ENCODE assay signal across 27 cellular contexts in the genomic region with DNA sequence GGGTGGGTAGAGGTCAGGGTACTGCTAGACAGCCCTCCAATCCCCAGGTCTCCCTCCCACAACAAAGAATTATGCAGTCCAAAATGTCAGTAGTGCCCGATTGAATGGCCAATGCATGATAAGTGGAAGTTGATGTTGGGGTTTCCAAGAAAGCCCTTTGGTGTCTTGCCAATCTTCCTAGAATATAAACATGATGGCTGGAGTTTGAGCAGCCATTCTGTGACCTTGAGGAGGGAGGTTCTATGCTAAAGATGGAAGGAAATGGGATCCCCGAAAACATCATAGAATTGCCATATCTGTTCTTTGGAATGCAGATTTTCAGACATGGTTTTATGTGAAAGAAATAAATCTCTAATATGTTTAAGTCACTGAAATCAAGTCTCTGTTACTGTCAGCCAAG.
"Had no signal": no experiment of that assay in that cellular context is flagged by ENCODE, and none has a peak within 500 bp of the region (broad histone marks: within the 10 kb centered on the region; RNA-seq: fewer than 3 reads in every experiment).

No MANE protein-coding gene starts in this region.

- ATAC-seq: activated T-helper 17 cell treated with anti-CD3 and anti-CD28 coated beads, Interleukin-2, amount 50 U/mL, for 72 hours; left colon; right lobe of liver had no signal

- H3K9me3 ChIP-seq: ovary, right lobe of liver, thyroid gland, upper lobe of left lung, vagina had no signal

- H3K27me3 ChIP-seq: brain microvascular endothelial cell, ovary, right lobe of liver, thyroid gland, upper lobe of left lung, vagina had no signal

- H3K27me3 Mint-ChIP-seq: activated T-helper 17 cell treated with anti-CD3 and anti-CD28 coated beads, Interleukin-2, amount 50 U/mL, for 72 hours; stimulated activated naive CD8-positive, alpha-beta T cell treated with anti-CD3 and anti-CD28 coated beads, Interleukin-15, Interleukin-2, amounts not matched to agents 100 ng/mL and 50 ng/mL, for 24 hours; T-cell had no signal

- H3K4me3 Mint-ChIP-seq: immature natural killer cell; stimulated activated naive CD8-positive, alpha-beta T cell treated with anti-CD3 and anti-CD28 coated beads, Interleukin-15, Interleukin-2, amounts not matched to agents 100 ng/mL and 50 ng/mL, for 24 hours; T-cell had no signal

- H3K9me3 Mint-ChIP-seq: activated T-helper 17 cell treated with anti-CD3 and anti-CD28 coated beads, Interleukin-2, amount 50 U/mL, for 72 hours; stimulated activated naive CD8-positive, alpha-beta T cell treated with anti-CD3 and anti-CD28 coated beads, Interleukin-15, Interleukin-2, amounts not matched to agents 100 ng/mL and 50 ng/mL, for 24 hours; T-cell had no signal

- H3K4me3 ChIP-seq: coronary artery, ovary, right lobe of liver, thyroid gland, upper lobe of left lung, vagina had no signal

- H3K27ac ChIP-seq: brain microvascular endothelial cell, coronary artery, ovary, right lobe of liver, thyroid gland, upper lobe of left lung, vagina, WERI-Rb-1 had no signal

- H3K36me3 Mint-ChIP-seq: immature natural killer cell, T-cell had no signal

- H3K27ac Mint-ChIP-seq: activated T-helper 17 cell treated with anti-CD3 and anti-CD28 coated beads, Interleukin-2, amount 50 U/mL, for 72 hours; immature natural killer cell; progenitor cell of endocrine pancreas; T-cell had no signal

- FAIRE-seq: astrocyte, endothelial cell of umbilical vein, kidney had no signal

- H3K36me3 ChIP-seq: brain microvascular endothelial cell, ovary, right lobe of liver, thyroid gland, upper lobe of left lung, vagina, WERI-Rb-1 had no signal

- DNase-seq: activated CD4-positive, alpha-beta T cell treated with anti-CD3 and anti-CD28 coated beads, Interleukin-2, amount 50 U/mL, for 1 hour; activated CD4-positive, CD25-positive, alpha-beta regulatory T cell treated with anti-CD3 and anti-CD28 coated beads, Interleukin-2, amount 50 U/mL, for 72 hours; activated gamma-delta T cell treated with Interleukin-2 at 50 U/mL for 16 hours; activated naive CD4-positive, alpha-beta T cell treated with anti-CD3 and anti-CD28 coated beads, Interleukin-2, amount 50 U/mL, for 16 hours; amniotic stem cell; brain microvascular endothelial cell; foreskin fibroblast; head of caudate nucleus; hippocampal formation; immature natural killer cell; kidney; left colon; mammary epithelial cell; ovary; right lobe of liver; stimulated activated CD4-positive, alpha-beta T cell treated with anti-CD3 and anti-CD28 coated beads, Interleukin-4, amount 100 ng/mL, for 1 hour; T-cell; thyroid gland; upper lobe of left lung; WERI-Rb-1 had no signal
